6 cellular contexts compared by ENCODE assay signal in genomic region chr9:90090997-90091396, GRCh38.
"Had no signal": no experiment of that assay in that cellular context is flagged by ENCODE, and none has a peak within 500 bp of the region (broad histone marks: within the 10 kb centered on the region; RNA-seq: fewer than 3 reads in every experiment).

No MANE protein-coding gene starts in this region.

- H3K4me3 ChIP-seq: K562 had no signal

- DNase-seq: IMR-90, KBM-7, KG1 had no signal

- FAIRE-seq: HTR-8/SVneo, K562 had no signal

- ATAC-seq: K562 had no signal

- H3K27ac ChIP-seq: HL-60 had no signal
